Comparison of ENCODE assay signal across 19 cellular contexts in genomic region chr11:131302831-131303230, GRCh38.
"Had no signal": no experiment of that assay in that cellular context is flagged by ENCODE, and none has a peak within 500 bp of the region (broad histone marks: within the 10 kb centered on the region; RNA-seq: fewer than 3 reads in every experiment).

No MANE protein-coding gene starts in this region.

- H3K9me3 ChIP-seq: heart left ventricle, mucosa of descending colon, prostate gland, right lobe of liver, suprapubic skin had no signal

- ATAC-seq: activated T-cell treated with anti-CD3 and anti-CD28 coated beads, Interleukin-2, amount 50 U/mL, for 4 hours; foreskin keratinocyte; heart left ventricle; mucosa of descending colon; natural killer cell; stimulated activated naive B cell treated with anti-CD40 and anti-IgM and Interleukin-4, amounts not matched to agents 10 μg/mL and 1 μg/mL and 100 μg/mL, for 72 hours had no signal

- H3K36me3 ChIP-seq: heart left ventricle, prostate gland, right lobe of liver, suprapubic skin had no signal

- H3K27me3 ChIP-seq: foreskin keratinocyte, right lobe of liver had no signal

- H3K4me1 ChIP-seq: foreskin keratinocyte, heart left ventricle, prostate gland, right lobe of liver, suprapubic skin had no signal

- H3K27ac ChIP-seq: coronary artery, foreskin keratinocyte, heart left ventricle, prostate gland, right lobe of liver, suprapubic skin had no signal

- H3K4me3 ChIP-seq: coronary artery, heart left ventricle, mucosa of descending colon, prostate gland, right lobe of liver, suprapubic skin had no signal

- DNase-seq: activated CD4-positive, alpha-beta T cell treated with anti-CD3 and anti-CD28 coated beads for 1 hour; activated CD4-positive, alpha-beta T cell treated with anti-CD3 and anti-CD28 coated beads, Interleukin-2, amount 50 U/mL, for 48 hours; activated effector memory CD4-positive, alpha-beta T cell treated with anti-CD3 and anti-CD28 coated beads, Interleukin-2, amount 50 U/mL, for 16 hours; activated T-cell treated with anti-CD3 and anti-CD28 coated beads, Interleukin-2, amount 50 U/mL, for 4 hours; anterior cingulate cortex; caudate nucleus; effector CD8-positive, alpha-beta T cell; foreskin keratinocyte; heart left ventricle; mammary epithelial cell; mucosa of descending colon; natural killer cell; right lobe of liver; stimulated activated CD4-positive, alpha-beta T cell treated with anti-CD3 and anti-CD28 coated beads, Interleukin-2, amount 100 ng/mL, for 24 hours; stimulated activated naive B cell treated with anti-CD40 and anti-IgM and Interleukin-4, amounts not matched to agents 10 μg/mL and 1 μg/mL and 100 μg/mL, for 72 hours; SW 1271 had no signal
